In the genomic region with DNA sequence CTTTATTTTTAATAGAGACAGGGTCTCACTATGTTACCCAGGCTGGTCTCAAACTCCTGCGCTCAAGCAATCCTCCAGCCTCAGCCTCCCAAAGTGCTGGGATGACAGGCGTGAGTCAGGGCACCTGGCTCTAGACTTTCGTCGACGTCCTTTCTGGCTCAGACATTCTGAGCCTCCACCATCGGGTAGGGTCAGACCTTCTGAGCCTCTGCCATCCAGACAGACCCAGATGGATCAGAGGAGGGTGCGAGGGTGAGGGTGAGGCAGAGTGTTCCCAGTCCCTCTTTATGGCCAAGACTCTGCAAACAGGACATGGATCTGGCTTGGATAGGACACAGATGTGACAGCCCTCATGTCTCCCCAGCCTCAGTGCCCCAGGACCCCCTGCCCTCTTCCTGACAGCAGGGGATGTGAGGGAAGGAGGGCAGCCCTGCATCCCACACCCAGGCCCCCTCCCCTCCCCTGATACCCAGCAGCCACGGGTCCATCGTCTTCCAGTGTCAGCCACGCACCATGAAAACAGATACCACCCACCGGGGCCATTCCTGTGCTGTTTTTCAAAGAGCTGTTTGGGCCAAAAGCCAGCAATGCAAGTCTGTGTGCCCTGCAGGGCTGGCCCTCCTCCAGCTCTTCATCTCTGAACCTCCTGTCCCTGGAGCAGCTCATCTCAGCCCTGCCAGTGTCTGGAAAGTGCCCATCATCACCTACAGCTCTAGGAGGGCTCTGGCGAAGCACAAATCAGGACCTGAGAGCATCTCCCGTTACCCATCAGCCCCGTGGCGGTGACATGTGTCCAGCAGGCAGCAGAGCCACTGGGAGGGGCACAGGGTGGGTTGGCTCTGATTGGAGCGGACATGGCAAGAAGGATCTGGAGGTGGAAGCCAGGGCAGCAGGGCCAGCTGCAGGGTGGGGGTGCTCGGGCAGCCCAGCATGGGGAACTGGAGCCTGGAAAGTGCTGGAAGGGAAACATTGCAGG, we compare ENCODE assay signal across 1 cellular context.
TF ChIP-seq lines count a peak whose summit lies in the region.

No MANE protein-coding gene starts in this region.

TF ChIP-seq in WTC11, 78 proteins besides CTCF, POLR2A, EP300 and RAD21 (continued from another document):
- TF ChIP-seq, protein P1, sequence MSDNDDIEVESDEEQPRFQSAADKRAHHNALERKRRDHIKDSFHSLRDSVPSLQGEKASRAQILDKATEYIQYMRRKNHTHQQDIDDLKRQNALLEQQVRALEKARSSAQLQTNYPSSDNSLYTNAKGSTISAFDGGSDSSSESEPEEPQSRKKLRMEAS (CRISPR knock-in tag; IDR thresholded peaks at IDR 0.05) = no peak
- TF ChIP-seq SMAD4 (CRISPR knock-in tag; IDR thresholded peaks at IDR 0.05) = no peak
- TF ChIP-seq, protein P2, sequence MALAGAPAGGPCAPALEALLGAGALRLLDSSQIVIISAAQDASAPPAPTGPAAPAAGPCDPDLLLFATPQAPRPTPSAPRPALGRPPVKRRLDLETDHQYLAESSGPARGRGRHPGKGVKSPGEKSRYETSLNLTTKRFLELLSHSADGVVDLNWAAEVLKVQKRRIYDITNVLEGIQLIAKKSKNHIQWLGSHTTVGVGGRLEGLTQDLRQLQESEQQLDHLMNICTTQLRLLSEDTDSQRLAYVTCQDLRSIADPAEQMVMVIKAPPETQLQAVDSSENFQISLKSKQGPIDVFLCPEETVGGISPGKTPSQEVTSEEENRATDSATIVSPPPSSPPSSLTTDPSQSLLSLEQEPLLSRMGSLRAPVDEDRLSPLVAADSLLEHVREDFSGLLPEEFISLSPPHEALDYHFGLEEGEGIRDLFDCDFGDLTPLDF (CRISPR knock-in tag; IDR thresholded peaks at IDR 0.05) = no peak
TF ChIP-seq in WTC11: peak in this region for 0.
